10 cellular contexts compared by ENCODE assay signal in genomic region chr5:98309785-98310566, GRCh38.
DNase-seq lines count a peak whose midpoint lies in the region; ATAC-seq and TF ChIP-seq lines count a peak whose summit lies in the region.
"Had no signal": no experiment of that assay in that cellular context is flagged by ENCODE, and none has a peak within 500 bp of the region (broad histone marks: within the 10 kb centered on the region; RNA-seq: fewer than 3 reads in every experiment).

No MANE protein-coding gene starts in this region.

- H2AK5ac ChIP-seq in H9 (ENCODE audit: insufficient read length, low read length), result no peak overlapping the region

- no peak overlapping the region for H4K91ac ChIP-seq in H9 (ENCODE audit: insufficient read length, low read depth, low read length)

- H4K20me1 ChIP-seq in H9 (ENCODE audit: control insufficient read depth, insufficient read depth, insufficient read length), result no peaks in the 10 kb centered on the region

- H3K23me2 ChIP-seq in H9 (ENCODE audit: insufficient read length, low read depth, low read length, poor library complexity, severe bottlenecking), result no peaks in the 10 kb centered on the region

- no peak overlapping the region; the same call in 1 of the 2 replicates for H3K14ac ChIP-seq in H9 (ENCODE audit: insufficient read depth, low read length)

- no peak for TF ChIP-seq EP300 in transverse colon (IDR thresholded peaks at IDR 0.05; ENCODE audit: low read depth)

- in situ Hi-C loops in transverse colon (cut with MboI; ENCODE audit: low pct_ligation_motif_present in 1 of 4, low pct_unique_long_range_greater_than_20kb in 1 of 4, low sequenced_read_pairs in 3 of 4), result no loop called here

- peak overlapping the region; percentile 26 for H3K4me3 ChIP-seq in MG63
- no peak overlapping the region for H3K4me3 ChIP-seq in kidney epithelial cell (ENCODE audit: low read depth, low read length)
- no peak overlapping the region for H3K4me3 ChIP-seq in transverse colon
- H3K4me3 ChIP-seq: thoracic aorta had no signal

- no peak overlapping the region for H3K56ac ChIP-seq in H9 (ENCODE audit: insufficient read length, low read depth, low read length)

- DNase-seq in activated T-cell treated with anti-CD3 and anti-CD28 coated beads, Interleukin-2, amount 50 U/mL, for 4 hours, result no peak
- DNase-seq in activated T-cell treated with anti-CD3 and anti-CD28 coated beads for 4 hours (no peak), H9 (peak; percentile 74), MG63 (peak; percentile 91), kidney epithelial cell (ENCODE audit: low read depth) (peak; percentile 99), ecto neural progenitor cell (ENCODE audit: low spot score) (no peak), transverse colon (no peak)
- peak; percentile 1 for DNase-seq in activated naive CD8-positive, alpha-beta T cell treated with anti-CD3 and anti-CD28 coated beads, Interleukin-2, amount 50 U/mL, for 24 hours

- H3K9me3 Mint-ChIP-seq in activated T-cell treated with anti-CD3 and anti-CD28 coated beads, Interleukin-2, amount 50 U/mL, for 4 hours, result no peaks in the 10 kb centered on the region
- no peaks in the 10 kb centered on the region for H3K9me3 Mint-ChIP-seq in H9
- H3K9me3 Mint-ChIP-seq in activated naive CD8-positive, alpha-beta T cell treated with anti-CD3 and anti-CD28 coated beads, Interleukin-2, amount 50 U/mL, for 24 hours, result no peaks in the 10 kb centered on the region
- H3K9me3 Mint-ChIP-seq: dendritic cell treated with granulocyte-macrophage colony-stimulating factor and Interleukin-4, amounts not matched to agents 40 ng/mL and 50 ng/mL, for 4 days had no signal

- no peak overlapping the region for H2BK15ac ChIP-seq in H9 (ENCODE audit: low read depth, low read length)

- H3K9me3 ChIP-seq in H9 (ENCODE audit: control insufficient read depth, low read depth, low read length), result no peaks in the 10 kb centered on the region
- H3K9me3 ChIP-seq in MG63, result no peaks in the 10 kb centered on the region
- no peaks in the 10 kb centered on the region for H3K9me3 ChIP-seq in transverse colon
- H3K9me3 ChIP-seq: thoracic aorta had no signal

- no peak overlapping the region for H4K5ac ChIP-seq in H9 (ENCODE audit: insufficient read length, low read depth, low read length)

- H3K36me3 Mint-ChIP-seq in activated T-cell treated with anti-CD3 and anti-CD28 coated beads, Interleukin-2, amount 50 U/mL, for 4 hours (ENCODE audit: insufficient read depth), result no peaks in the 10 kb centered on the region
- H3K36me3 Mint-ChIP-seq in H9 (ENCODE audit: insufficient read depth in 1 of 3, low read depth in 3 of 3), result no peaks in the 10 kb centered on the region
- H3K36me3 Mint-ChIP-seq in activated naive CD8-positive, alpha-beta T cell treated with anti-CD3 and anti-CD28 coated beads, Interleukin-2, amount 50 U/mL, for 24 hours (ENCODE audit: low read depth), result no peaks in the 10 kb centered on the region

- peak overlapping the region; percentile 91 for H2AFZ ChIP-seq in H9 (ENCODE audit: low read length)

- WGBS in H9 (ENCODE audit: extremely low coverage, insufficient read length, low lambda C conversion rate), result no CpG with 5 or more reads among the region's 7 CpGs
- 47 to 93% methylated on average over 5 to 7 of the region's 7 CpGs for WGBS in transverse colon (ENCODE audit: low coverage in 1 of 2), 2 donors

- H3K27me3 Mint-ChIP-seq in activated T-cell treated with anti-CD3 and anti-CD28 coated beads, Interleukin-2, amount 50 U/mL, for 4 hours (ENCODE audit: low read depth), result no peaks in the 10 kb centered on the region
- no peaks in the 10 kb centered on the region for H3K27me3 Mint-ChIP-seq in H9 (ENCODE audit: low read depth)
- H3K27me3 Mint-ChIP-seq in activated naive CD8-positive, alpha-beta T cell treated with anti-CD3 and anti-CD28 coated beads, Interleukin-2, amount 50 U/mL, for 24 hours, result no peaks in the 10 kb centered on the region
- H3K27me3 Mint-ChIP-seq: dendritic cell treated with granulocyte-macrophage colony-stimulating factor and Interleukin-4, amounts not matched to agents 40 ng/mL and 50 ng/mL, for 4 days had no signal

- TF ChIP-seq CTCF in H9 (conservative IDR thresholded peaks at IDR 0.05) (no peak), kidney epithelial cell (IDR thresholded peaks at IDR 0.05; ENCODE audit: insufficient read depth, low read length, poor library complexity, severe bottlenecking) (no peak), transverse colon (IDR thresholded peaks at IDR 0.05) (no peak)

- H3K4me2 ChIP-seq in H9 (ENCODE audit: insufficient read depth, insufficient read length, low read length), result no peak overlapping the region

- H2BK120ac ChIP-seq in H9 (ENCODE audit: low read depth, low read length, poor library complexity, severe bottlenecking), result no peak overlapping the region

- H3K4me1 ChIP-seq in H9 (ENCODE audit: insufficient read depth, low read length) (peaks cover 7% of the 10 kb centered on the region; the same call in 1 of the 2 replicates), transverse colon (no peaks in the 10 kb centered on the region)

- TF ChIP-seq POLR2A in transverse colon (IDR thresholded peaks at IDR 0.05), result no peak

- H3K27ac ChIP-seq in H9 (ENCODE audit: insufficient read length, low read depth, low read length), result peak overlapping the region; percentile 82
- peak overlapping the region in 1 of 4 donors; percentile 1 for H3K27ac ChIP-seq in transverse colon
- H3K27ac ChIP-seq: thoracic aorta had no signal

- H2BK5ac ChIP-seq in H9 (ENCODE audit: insufficient read length, low read length), result no peak overlapping the region

- intact Hi-C loops in transverse colon (cut with DNase I; ENCODE audit: low total_unique reads), result no loop called here

- no peak overlapping the region for H3K4ac ChIP-seq in H9 (ENCODE audit: low read depth, low read length)

- H2BK20ac ChIP-seq in H9 (ENCODE audit: low read depth, low read length, poor library complexity, severe bottlenecking), result no peak overlapping the region

- H3K79me2 ChIP-seq in H9 (ENCODE audit: insufficient read depth, low read length), result no peaks in the 10 kb centered on the region

- H3T11ph ChIP-seq in H9 (ENCODE audit: low read length), result no peak overlapping the region

- H3K36me3 ChIP-seq in MG63, result no peaks in the 10 kb centered on the region
- H3K36me3 ChIP-seq in kidney epithelial cell (ENCODE audit: control insufficient read depth, insufficient read depth, low read length), result no peaks in the 10 kb centered on the region
- no peaks in the 10 kb centered on the region for H3K36me3 ChIP-seq in transverse colon
- H3K36me3 ChIP-seq: thoracic aorta had no signal

- H3K9ac ChIP-seq in H9 (ENCODE audit: extremely low read depth, insufficient read length, low read length), result no peak overlapping the region

- H3K18ac ChIP-seq in H9 (ENCODE audit: insufficient read length, low read depth, low read length), result peak overlapping the region; percentile 11

- H4K8ac ChIP-seq in H9 (replicated peaks; ENCODE audit: insufficient read length, low read depth, low read length), result no peak overlapping the region

- ATAC-seq in activated T-cell treated with anti-CD3 and anti-CD28 coated beads, Interleukin-2, amount 50 U/mL, for 4 hours, result peak; percentile 62 to 63
- peak; percentile 68 for ATAC-seq in activated naive CD8-positive, alpha-beta T cell treated with anti-CD3 and anti-CD28 coated beads, Interleukin-2, amount 50 U/mL, for 24 hours

- peaks cover 7% of the 10 kb centered on the region for H3K4me1 Mint-ChIP-seq in activated T-cell treated with anti-CD3 and anti-CD28 coated beads, Interleukin-2, amount 50 U/mL, for 4 hours (ENCODE audit: low read depth)
- H3K4me1 Mint-ChIP-seq in H9, result peaks cover 12 to 13% of the 10 kb centered on the region in 2 experiments
- peaks cover 7% of the 10 kb centered on the region for H3K4me1 Mint-ChIP-seq in activated naive CD8-positive, alpha-beta T cell treated with anti-CD3 and anti-CD28 coated beads, Interleukin-2, amount 50 U/mL, for 24 hours

- H3K27ac Mint-ChIP-seq in H9, result peak overlapping the region; percentile 82 to 94 (median 83)
- H3K27ac Mint-ChIP-seq in activated naive CD8-positive, alpha-beta T cell treated with anti-CD3 and anti-CD28 coated beads, Interleukin-2, amount 50 U/mL, for 24 hours, result no peak overlapping the region
- H3K27ac Mint-ChIP-seq: dendritic cell treated with granulocyte-macrophage colony-stimulating factor and Interleukin-4, amounts not matched to agents 40 ng/mL and 50 ng/mL, for 4 days had no signal

- no peak overlapping the region for H2BK12ac ChIP-seq in H9 (ENCODE audit: insufficient read length, low read depth, low read length)

- no peaks in the 10 kb centered on the region for H3K79me1 ChIP-seq in H9 (ENCODE audit: insufficient read depth, low read depth, low read length, poor library complexity, severe bottlenecking)

- H3K23ac ChIP-seq in H9 (ENCODE audit: insufficient read length, low read depth, low read length), result no peak overlapping the region

- no peak overlapping the region for H3K4me3 Mint-ChIP-seq in activated T-cell treated with anti-CD3 and anti-CD28 coated beads, Interleukin-2, amount 50 U/mL, for 4 hours
- H3K4me3 Mint-ChIP-seq in H9, result no peak overlapping the region
- no peak overlapping the region for H3K4me3 Mint-ChIP-seq in activated naive CD8-positive, alpha-beta T cell treated with anti-CD3 and anti-CD28 coated beads, Interleukin-2, amount 50 U/mL, for 24 hours
- H3K4me3 Mint-ChIP-seq: dendritic cell treated with granulocyte-macrophage colony-stimulating factor and Interleukin-4, amounts not matched to agents 40 ng/mL and 50 ng/mL, for 4 days had no signal

- H3K27me3 ChIP-seq in H9 (ENCODE audit: insufficient read depth, low read length) (no peaks in the 10 kb centered on the region), MG63 (no peaks in the 10 kb centered on the region), kidney epithelial cell (ENCODE audit: control insufficient read depth, insufficient read depth, low read length) (no peaks in the 10 kb centered on the region), transverse colon (no peaks in the 10 kb centered on the region)

Comparison
In these comparisons a context has a peak if more than half of its experiments do, and no peak if none do; other contexts are left out.
1. DNase-seq: peak in H9 (single experiment), MG63 (single experiment), activated naive CD8-positive, alpha-beta T cell treated with anti-CD3 and anti-CD28 coated beads, Interleukin-2, amount 50 U/mL, for 24 hours (single experiment) and kidney epithelial cell (single experiment); none in activated T-cell treated with anti-CD3 and anti-CD28 coated beads, Interleukin-2, amount 50 U/mL, for 4 hours (single experiment), activated T-cell treated with anti-CD3 and anti-CD28 coated beads for 4 hours (single experiment), ecto neural progenitor cell (single experiment) and transverse colon (single experiment).